Comparison of ENCODE assay signal across 7 cellular contexts in genomic region chr17:42183741-42184711, GRCh38. TPM values are rescaled to one million over a fixed set of nuclear protein-coding genes. Genes with fewer than 3 reads are reported as not detected.
DNase-seq lines count a peak whose midpoint lies in the region; ATAC-seq and TF ChIP-seq lines count a peak whose summit lies in the region.

No MANE protein-coding gene starts in this region.

- TF ChIP-seq CTCF in endodermal cell (conservative IDR thresholded peaks at IDR 0.05) = peak; percentile 97
- TF ChIP-seq CTCF in mesothelial cell of epicardium (IDR thresholded peaks at IDR 0.05; ENCODE audit: unreplicated experiment) = peak; percentile 62

- peaks cover 68% of the 10 kb centered on the region for H3K27me3 Mint-ChIP-seq in endodermal cell (ENCODE audit: insufficient read depth)
- peaks cover 75% of the 10 kb centered on the region for H3K27me3 Mint-ChIP-seq in mesothelial cell of epicardium (ENCODE audit: low read depth)

- WGBS in endodermal cell (ENCODE audit: insufficient coverage in 1 of 2, insufficient read length in 1 of 2), 2 experiments = 20 to 32% methylated on average over 44 to 83 of the region's 83 CpGs

- peaks cover 4% of the 10 kb centered on the region for H3K4me1 ChIP-seq in endodermal cell (ENCODE audit: control insufficient read depth, insufficient read depth, low read length)

- H3K4me3 Mint-ChIP-seq in endodermal cell (peak overlapping the region; percentile 65), mesothelial cell of epicardium (peak overlapping the region; percentile 58)

- H3K27me3 ChIP-seq in endodermal cell (ENCODE audit: control insufficient read depth, insufficient read depth, low read length, poor library complexity, severe bottlenecking) = peaks cover 58% of the 10 kb centered on the region

- H3K36me3 Mint-ChIP-seq in endodermal cell (ENCODE audit: low read depth) (no peaks in the 10 kb centered on the region), mesothelial cell of epicardium (no peaks in the 10 kb centered on the region)

- H3K27ac ChIP-seq in endodermal cell (ENCODE audit: low read depth, low read length) = no peak overlapping the region

- peaks cover 8% of the 10 kb centered on the region for H3K4me1 Mint-ChIP-seq in endodermal cell
- peaks cover 9% of the 10 kb centered on the region for H3K4me1 Mint-ChIP-seq in mesothelial cell of epicardium

- no peaks in the 10 kb centered on the region for H3K36me3 ChIP-seq in endodermal cell (ENCODE audit: control insufficient read depth, insufficient read depth, low read length)

- H3K4me3 ChIP-seq in endodermal cell (ENCODE audit: low read length) = peak overlapping the region; percentile 76

- H3K9me3 ChIP-seq in endodermal cell (ENCODE audit: control insufficient read depth, low read length) = no peaks in the 10 kb centered on the region

- H3K27ac Mint-ChIP-seq in endodermal cell (no peak overlapping the region), mesothelial cell of epicardium (no peak overlapping the region)

- no peak overlapping the region for H3K9ac ChIP-seq in endodermal cell (ENCODE audit: extremely low read depth, low read length, poor library complexity, severe bottlenecking)

- H3K9me3 Mint-ChIP-seq in endodermal cell (no peaks in the 10 kb centered on the region), mesothelial cell of epicardium (no peaks in the 10 kb centered on the region)

- peak; percentile 76 for ATAC-seq in GM18502 (IDR thresholded peaks at IDR 0.05; ENCODE audit: poor library complexity, unreplicated experiment)
- ATAC-seq in HG03095 (IDR thresholded peaks at IDR 0.05; ENCODE audit: unreplicated experiment) = peak; percentile 44

- peak; percentile 20 to 90 for DNase-seq in NCI-H526 (lab: John Stamatoyannopoulos, UW)
- DNase-seq in activated CD8-positive, alpha-beta memory T cell treated with anti-CD3 and anti-CD28 coated beads for 24 hours = peak; percentile 95
- DNase-seq in endodermal cell = peak; percentile 97
- peak in 1 of 2 experiments; percentile 76 for DNase-seq in mesothelial cell of epicardium (ENCODE audit: low spot score in 2 of 2, unreplicated experiment in 2 of 2)
- peak; percentile 65 for DNase-seq in stimulated activated CD8-positive, alpha-beta memory T cell treated with anti-CD3 and anti-CD28 coated beads, Interleukin-15, amount 100 ng/mL, for 24 hours (ENCODE audit: low read depth)

RNA-seq across cellular contexts. Expression of gene HCRT, which starts 1.2 kb away (rescaled TPM):
- total RNA-seq in endodermal cell = not detected
- polyA plus RNA-seq in endodermal cell (2013, experiment 1 of 2) = not detected
- polyA plus RNA-seq in endodermal cell (2013, experiment 2 of 2) = 0.75 TPM
- not detected in 3 replicates for total RNA-seq in mesothelial cell of epicardium

RNA-seq across cellular contexts. Expression of gene KCNH4, which starts 3.1 kb away (rescaled TPM):
- total RNA-seq in endodermal cell (not detected), mesothelial cell of epicardium (0.11 to 0.25 TPM (median 0.18 TPM) in 3 replicates)
- polyA plus RNA-seq in endodermal cell (2013, experiment 1 of 2) = 0.36 TPM
- polyA plus RNA-seq in endodermal cell (2013, experiment 2 of 2) = 0.12 TPM

RNA-seq across cellular contexts. Expression of gene GHDC, which starts 10.3 kb away (rescaled TPM):
- total RNA-seq in endodermal cell (1 to 10 TPM; 4.4 to 8.4 TPM), mesothelial cell of epicardium (9.2 to 10.7 TPM (median 10.2 TPM) in 3 replicates)
- 9.1 TPM for polyA plus RNA-seq in endodermal cell (2013, experiment 1 of 2)
- 8.2 TPM for polyA plus RNA-seq in endodermal cell (2013, experiment 2 of 2)

RNA-seq across cellular contexts. Expression of gene RAB5C, which starts 29.2 kb away (rescaled TPM):
- total RNA-seq in endodermal cell (10 to 100 TPM; 61.0 to 67.8 TPM), mesothelial cell of epicardium (71.2 to 78.2 TPM (median 73.2 TPM) in 3 replicates)
- polyA plus RNA-seq in endodermal cell (2013, experiment 1 of 2) = 87.7 TPM
- 84.5 TPM for polyA plus RNA-seq in endodermal cell (2013, experiment 2 of 2)
